ENCODE assay signal across 7 cellular contexts in the genomic region with DNA sequence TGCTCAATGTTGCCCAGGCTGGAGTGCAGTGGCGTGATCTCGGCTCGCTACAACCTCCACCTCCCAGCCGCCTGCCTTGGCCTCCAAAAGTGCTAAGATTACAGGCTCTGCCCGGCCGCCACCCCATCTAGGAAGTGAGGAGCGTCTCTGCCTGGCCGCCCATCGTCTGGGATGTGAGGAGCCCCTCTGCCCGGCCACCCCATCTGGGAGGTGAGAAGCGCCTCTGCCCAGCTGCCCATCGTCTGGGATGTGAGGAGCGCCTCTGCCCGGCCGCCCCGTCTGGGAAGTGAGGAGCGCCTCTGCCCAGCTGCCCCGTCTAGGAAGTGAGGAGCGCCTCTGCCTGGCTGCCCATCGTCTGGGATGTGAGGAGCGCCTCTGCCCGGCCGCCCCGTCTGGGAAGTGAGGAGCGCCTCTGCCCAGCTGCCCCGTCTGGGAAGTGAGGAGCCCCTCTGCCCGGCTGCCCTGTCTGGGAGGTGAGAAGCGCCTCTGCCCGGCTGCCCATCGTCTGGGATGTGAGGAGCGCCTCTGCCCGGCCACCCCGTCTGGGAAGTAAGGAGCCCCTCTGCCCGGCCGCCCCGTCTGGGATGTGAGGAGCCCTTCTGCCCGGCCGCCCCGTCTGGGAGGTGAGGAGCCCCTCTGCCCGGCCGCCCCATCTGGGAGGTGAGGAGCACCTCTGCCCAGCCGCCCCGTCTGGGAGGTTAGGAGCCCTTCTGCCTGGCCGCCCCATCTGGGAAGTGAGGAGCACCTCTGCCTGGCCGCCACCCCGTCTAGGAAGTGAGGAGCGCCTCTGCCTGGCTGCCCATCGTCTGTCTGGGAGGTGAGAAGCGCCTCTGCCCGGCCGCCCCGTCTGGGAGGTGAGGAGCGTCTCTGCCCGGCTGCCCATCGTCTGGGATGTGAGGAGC. TPM values are rescaled to one million over a fixed set of nuclear protein-coding genes. Genes with fewer than 3 reads are reported as not detected.
DNase-seq lines count a peak whose midpoint lies in the region; ATAC-seq and TF ChIP-seq lines count a peak whose summit lies in the region.
"Not testable (repeated sequence)": the region's sequence is repeated elsewhere in the genome, so short reads cannot be mapped to it uniquely, and the experiment has no call there.

No MANE protein-coding gene starts in this region.

- not testable (repeated sequence) for ATAC-seq in left lobe of liver

- not testable (repeated sequence) for H3K9me3 Mint-ChIP-seq in chondrocyte (ENCODE audit: low read depth); osteocyte (ENCODE audit: unreplicated experiment); type B pancreatic cell

- not testable (repeated sequence) for H3K27me3 Mint-ChIP-seq in chondrocyte (ENCODE audit: low read depth); osteocyte (ENCODE audit: unreplicated experiment); type B pancreatic cell

- H3K4me3 Mint-ChIP-seq in chondrocyte (ENCODE audit: unreplicated experiment); osteocyte (ENCODE audit: unreplicated experiment); type B pancreatic cell: not testable (repeated sequence)

- TF ChIP-seq CTCF in chondrocyte (IDR thresholded peaks at IDR 0.05); osteocyte (IDR thresholded peaks at IDR 0.05); spleen (IDR thresholded peaks at IDR 0.05 in 8 of 11, conservative IDR thresholded peaks at IDR 0.05 in 3 of 11); type B pancreatic cell (conservative IDR thresholded peaks at IDR 0.05): not testable (repeated sequence)

- not testable (repeated sequence) for H3K27ac Mint-ChIP-seq in chondrocyte (ENCODE audit: unreplicated experiment); osteocyte (ENCODE audit: unreplicated experiment); type B pancreatic cell

- H3K4me1 Mint-ChIP-seq in chondrocyte (ENCODE audit: low read depth); osteocyte (ENCODE audit: unreplicated experiment); type B pancreatic cell (ENCODE audit: unreplicated experiment): not testable (repeated sequence)

- H3K36me3 Mint-ChIP-seq in chondrocyte (ENCODE audit: low read depth); osteocyte (ENCODE audit: unreplicated experiment): not testable (repeated sequence)
- peaks cover 19% of the 10 kb centered on the region for H3K36me3 Mint-ChIP-seq in type B pancreatic cell

- not testable (repeated sequence) for H3K4me3 ChIP-seq in spleen

- H3K27ac ChIP-seq in spleen = not testable (repeated sequence)

- intact Hi-C loops in cardiac septum (cut with DNase I); spleen (cut with DNase I; ENCODE audit: low total_unique reads): not testable (repeated sequence)

- H3K4me1 ChIP-seq in spleen = peaks cover 0 to 27% (median 15%) of the 10 kb centered on the region in 6 donors

- H3K27me3 ChIP-seq in spleen (replicated peaks in 1 of 7) = not testable (repeated sequence)

- 83 to 96% (median 92%) methylated on average over 24 to 55 of the region's 55 CpGs for WGBS in spleen, 5 donors

- TF ChIP-seq POLR2A in spleen (IDR thresholded peaks at IDR 0.05) = not testable (repeated sequence)

- H3K36me3 ChIP-seq in spleen = peaks cover 0 to 27% (median 0%) of the 10 kb centered on the region in 6 donors

- H3K9me3 ChIP-seq in spleen = not testable (repeated sequence)

- peak; percentile 44 for DNase-seq in activated CD8-positive, alpha-beta memory T cell treated with anti-CD3 and anti-CD28 coated beads for 24 hours
- DNase-seq in chondrocyte (ENCODE audit: low spot score) (peak; percentile 57), cardiac septum (ENCODE audit: low spot score) (peak; percentile 50), left lobe of liver (ENCODE audit: low spot score) (peak; percentile 32), osteocyte (ENCODE audit: extremely low spot score, unreplicated experiment) (peak; percentile 78), spleen (peak; percentile 37), type B pancreatic cell (ENCODE audit: extremely low spot score, unreplicated experiment) (peak; percentile 51)

RNA-seq across cellular contexts. Expression of a gene that starts 7.7 kb away (rescaled TPM):
- 18.0 to 20.8 TPM (median 19.2 TPM) in 3 replicates for total RNA-seq in chondrocyte
- 8.5 TPM for total RNA-seq in cardiac septum
- 12.2 TPM for total RNA-seq in left lobe of liver
- 18.7 and 20.5 TPM in 2 replicates for total RNA-seq in osteocyte
- total RNA-seq in spleen = 10 to 100 TPM; 25.0 to 38.6 (median 29.7) TPM
- 10 to 100 TPM in 2 of 3 donors, 1 to 10 TPM in 1; 9.8 to 21.7 (median 18.1) TPM for polyA plus RNA-seq in spleen
- 29.5 and 43.0 TPM in 2 replicates for total RNA-seq in type B pancreatic cell (ENCODE audit: low replicate concordance)

RNA-seq across cellular contexts. Expression of a gene that starts 16.6 kb away (rescaled TPM):
- total RNA-seq in chondrocyte (0.65 to 0.97 TPM (median 0.90 TPM) in 3 replicates), cardiac septum (1.6 TPM), left lobe of liver (6.8 TPM), osteocyte (1.8 and 2.0 TPM in 2 replicates), spleen (10 to 100 TPM in 3 of 7 donors, 1 to 10 TPM in 4; 7.8 to 11.2 (median 9.7) TPM), type B pancreatic cell (ENCODE audit: low replicate concordance) (8.9 and 9.4 TPM in 2 replicates)
- 10 to 100 TPM in 2 of 3 donors, 1 to 10 TPM in 1; 8.2 to 15.9 (median 13.2) TPM for polyA plus RNA-seq in spleen

RNA-seq across cellular contexts. Expression of a gene that starts 55.8 kb away (rescaled TPM):
- 46.0 to 52.7 TPM (median 49.1 TPM) in 3 replicates for total RNA-seq in chondrocyte
- 114 TPM for total RNA-seq in cardiac septum
- total RNA-seq in left lobe of liver = 21.5 TPM
- total RNA-seq in osteocyte = 71.1 and 71.5 TPM in 2 replicates
- total RNA-seq in spleen = 10 to 100 TPM; 43.5 to 63.5 (median 45.6) TPM
- polyA plus RNA-seq in spleen = 10 to 100 TPM in 1 of 3 donors, 1 to 10 TPM in 2; 6.2 to 10.4 (median 7.5) TPM
- total RNA-seq in type B pancreatic cell (ENCODE audit: low replicate concordance) = 54.2 and 63.1 TPM in 2 replicates
